8 cellular contexts compared by ENCODE assay signal in the genomic region with DNA sequence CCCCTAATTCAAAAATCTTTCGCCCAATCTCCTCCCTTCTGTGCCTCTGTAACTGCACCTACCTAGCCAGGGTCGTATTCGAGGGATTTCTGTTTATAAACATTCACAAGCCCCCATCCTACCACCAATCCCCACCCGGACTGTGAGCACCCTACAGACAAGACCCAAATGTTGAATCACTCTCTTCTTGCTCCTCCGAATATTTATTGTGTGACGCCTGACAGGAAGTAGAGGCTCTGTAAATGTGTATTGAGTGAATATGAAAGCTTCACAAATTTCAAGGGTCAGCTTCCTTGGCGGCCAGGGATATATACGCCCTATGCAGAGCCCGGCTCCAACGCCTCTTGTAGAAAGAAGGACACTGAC. TPM values are rescaled to one million over a fixed set of nuclear protein-coding genes. Genes with fewer than 3 reads are reported as not detected.
A peak's percentile ranks its signal among the peaks of the same experiment; 100 is the strongest.
DNase-seq lines count a peak whose midpoint lies in the region; ATAC-seq and TF ChIP-seq lines count a peak whose summit lies in the region.

No MANE protein-coding gene starts in this region.

- peaks cover 16% of the 10 kb centered on the region for H3K27me3 Mint-ChIP-seq in T-helper 17 cell
- peaks cover 12% of the 10 kb centered on the region in 2 donors for H3K27me3 Mint-ChIP-seq in stimulated activated naive B cell treated with anti-CD40 and anti-IgM and Interleukin-4, amounts not matched to agents 10 μg/mL and 1 μg/mL and 100 μg/mL, for 72 hours

- H3K4me3 Mint-ChIP-seq in T-helper 17 cell: peak overlapping the region; percentile 92
- peak overlapping the region; percentile 91 to 95 for H3K4me3 Mint-ChIP-seq in stimulated activated naive B cell treated with anti-CD40 and anti-IgM and Interleukin-4, amounts not matched to agents 10 μg/mL and 1 μg/mL and 100 μg/mL, for 72 hours

- H3K27ac Mint-ChIP-seq in T-helper 17 cell: peak overlapping the region; percentile 92
- peak overlapping the region; percentile 95 for H3K27ac Mint-ChIP-seq in stimulated activated naive B cell treated with anti-CD40 and anti-IgM and Interleukin-4, amounts not matched to agents 10 μg/mL and 1 μg/mL and 100 μg/mL, for 72 hours

- DNase-seq in T-helper 17 cell (no peak), hepatic stellate cell (ENCODE audit: low spot score) (peak; percentile 49), COR-L47 (lab: John Stamatoyannopoulos, UW) (no peak), COLO668 (lab: John Stamatoyannopoulos, UW; ENCODE audit: unreplicated experiment) (no peak)
- DNase-seq in stimulated activated naive B cell treated with anti-CD40 and anti-IgM and Interleukin-4, amounts not matched to agents 10 μg/mL and 1 μg/mL and 100 μg/mL, for 72 hours: no peak
- DNase-seq in stimulated activated CD4-positive, alpha-beta T cell treated with anti-CD3 and anti-CD28 coated beads, Interleukin-1b, Interleukin-23, amount 100 ng/mL, for 48 hours: no peak

- no peaks in the 10 kb centered on the region for H3K9me3 Mint-ChIP-seq in stimulated activated naive B cell treated with anti-CD40 and anti-IgM and Interleukin-4, amounts not matched to agents 10 μg/mL and 1 μg/mL and 100 μg/mL, for 72 hours

- peaks cover 2% of the 10 kb centered on the region for H3K36me3 Mint-ChIP-seq in T-helper 17 cell (ENCODE audit: low read depth)
- H3K36me3 Mint-ChIP-seq in stimulated activated naive B cell treated with anti-CD40 and anti-IgM and Interleukin-4, amounts not matched to agents 10 μg/mL and 1 μg/mL and 100 μg/mL, for 72 hours: peaks cover 18% of the 10 kb centered on the region in 2 donors

- H3K4me1 Mint-ChIP-seq in T-helper 17 cell: peaks cover 33% of the 10 kb centered on the region
- peaks cover 12 to 28% of the 10 kb centered on the region in 2 donors for H3K4me1 Mint-ChIP-seq in stimulated activated naive B cell treated with anti-CD40 and anti-IgM and Interleukin-4, amounts not matched to agents 10 μg/mL and 1 μg/mL and 100 μg/mL, for 72 hours

- no peak for TF ChIP-seq CTCF in 22Rv1 (IDR thresholded peaks at IDR 0.05)

- no peaks in the 10 kb centered on the region for H3K9me3 ChIP-seq in T-helper 17 cell (ENCODE audit: control insufficient read depth, low read length, poor library complexity, severe bottlenecking)

- peak; percentile 4 for ATAC-seq in GM19455 (IDR thresholded peaks at IDR 0.05; ENCODE audit: unreplicated experiment)
- ATAC-seq in T-helper 17 cell: peak; percentile 0
- ATAC-seq in stimulated activated naive B cell treated with anti-CD40 and anti-IgM and Interleukin-4, amounts not matched to agents 10 μg/mL and 1 μg/mL and 100 μg/mL, for 72 hours (replicated peaks): peak in 1 of 2 donors; percentile 1

- H3K27ac ChIP-seq in 22Rv1: peak overlapping the region; percentile 85

RNA-seq across cellular contexts. Expression of gene BDH1, which starts 1.6 kb away (rescaled TPM):
- total RNA-seq in T-helper 17 cell: 10 to 100 TPM; 20.7 to 22.4 TPM
